ENCODE assay signal across 25 cellular contexts in the genomic region with DNA sequence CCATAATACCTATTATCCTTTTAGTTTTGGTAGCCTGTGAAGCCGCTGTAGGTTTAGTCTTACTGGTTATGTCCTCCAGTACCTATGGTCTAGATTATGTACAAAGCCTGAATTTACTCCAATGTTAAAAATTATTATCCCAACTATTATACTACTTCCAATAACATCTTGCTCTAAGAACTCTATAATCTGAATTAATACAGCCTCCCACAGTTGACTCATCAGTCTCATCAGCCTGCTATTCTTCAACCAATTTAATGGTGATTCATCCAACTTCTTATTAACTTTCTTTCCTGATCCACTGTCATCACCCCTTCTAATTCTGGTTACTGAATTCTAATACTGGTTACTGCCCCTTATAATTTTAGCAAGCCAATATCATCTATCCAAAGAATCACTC.
"Had no signal": no experiment of that assay in that cellular context is flagged by ENCODE, and none has a peak within 500 bp of the region (broad histone marks: within the 10 kb centered on the region; RNA-seq: fewer than 3 reads in every experiment).

No MANE protein-coding gene starts in this region.

- H3K27me3 ChIP-seq: left lung, pancreas, right atrium auricular region, right lobe of liver, tibial nerve, uterus had no signal

- ATAC-seq: left colon; left lung; lower lobe of right lung; naive thymus-derived CD8-positive, alpha-beta T cell; pancreas; right lobe of liver; stimulated activated memory B cell treated with anti-CD40 and anti-IgM and Interleukin-4, amounts not matched to agents 10 μg/mL and 1 μg/mL and 100 μg/mL, for 72 hours; stimulated activated naive CD8-positive, alpha-beta T cell treated with anti-CD3 and anti-CD28 coated beads, Interleukin-15, amount 100 ng/mL, for 72 hours had no signal

- H3K4me3 ChIP-seq: left lung, lower lobe of right lung, pancreas, prostate gland, right atrium auricular region, right lobe of liver, smooth muscle cell, tibial nerve, uterus had no signal

- H3K27ac ChIP-seq: left lung, lower lobe of right lung, pancreas, prostate gland, right atrium auricular region, right lobe of liver, tibial nerve, uterus had no signal

- H3K9me3 ChIP-seq: lower lobe of right lung, pancreas, prostate gland, right lobe of liver, tibial nerve, uterus had no signal

- DNase-seq: hippocampal formation; kidney glomerular epithelial cell; left colon; left lung; lower lobe of right lung; mammary epithelial cell; mesenchymal stem cell; naive thymus-derived CD8-positive, alpha-beta T cell; pancreas; posterior cingulate gyrus; right lobe of liver; stimulated activated CD4-positive, alpha-beta T cell treated with anti-CD3 and anti-CD28 coated beads, Interleukin-1b, Interleukin-23, amount 100 ng/mL, for 48 hours; stimulated activated CD4-positive, alpha-beta T cell treated with anti-CD3 and anti-CD28 coated beads, Interleukin-2, amount 100 ng/mL, for 48 hours; stimulated activated CD4-positive, alpha-beta T cell treated with anti-CD3 and anti-CD28 coated beads, Interleukin-4, amount 100 ng/mL, for 4 hours; stimulated activated CD8-positive, alpha-beta memory T cell treated with anti-CD3 and anti-CD28 coated beads, Interleukin-4, amount 100 ng/mL, for 48 hours; stimulated activated naive CD4-positive, alpha-beta T cell treated with Interleukin-2 at 50 U/mL for 16 hours; stimulated activated naive CD8-positive, alpha-beta T cell treated with anti-CD3 and anti-CD28 coated beads, Interleukin-15, amount 100 ng/mL, for 72 hours; substantia nigra; uterus had no signal

- H3K36me3 ChIP-seq: left lung, lower lobe of right lung, pancreas, prostate gland, right atrium auricular region, right lobe of liver, tibial nerve, uterus had no signal

- H3K4me1 ChIP-seq: left lung, lower lobe of right lung, pancreas, prostate gland, right atrium auricular region, right lobe of liver, tibial nerve, uterus had no signal

- FAIRE-seq: keratinocyte, pancreas had no signal
